38 cellular contexts compared by ENCODE assay signal in the genomic region with DNA sequence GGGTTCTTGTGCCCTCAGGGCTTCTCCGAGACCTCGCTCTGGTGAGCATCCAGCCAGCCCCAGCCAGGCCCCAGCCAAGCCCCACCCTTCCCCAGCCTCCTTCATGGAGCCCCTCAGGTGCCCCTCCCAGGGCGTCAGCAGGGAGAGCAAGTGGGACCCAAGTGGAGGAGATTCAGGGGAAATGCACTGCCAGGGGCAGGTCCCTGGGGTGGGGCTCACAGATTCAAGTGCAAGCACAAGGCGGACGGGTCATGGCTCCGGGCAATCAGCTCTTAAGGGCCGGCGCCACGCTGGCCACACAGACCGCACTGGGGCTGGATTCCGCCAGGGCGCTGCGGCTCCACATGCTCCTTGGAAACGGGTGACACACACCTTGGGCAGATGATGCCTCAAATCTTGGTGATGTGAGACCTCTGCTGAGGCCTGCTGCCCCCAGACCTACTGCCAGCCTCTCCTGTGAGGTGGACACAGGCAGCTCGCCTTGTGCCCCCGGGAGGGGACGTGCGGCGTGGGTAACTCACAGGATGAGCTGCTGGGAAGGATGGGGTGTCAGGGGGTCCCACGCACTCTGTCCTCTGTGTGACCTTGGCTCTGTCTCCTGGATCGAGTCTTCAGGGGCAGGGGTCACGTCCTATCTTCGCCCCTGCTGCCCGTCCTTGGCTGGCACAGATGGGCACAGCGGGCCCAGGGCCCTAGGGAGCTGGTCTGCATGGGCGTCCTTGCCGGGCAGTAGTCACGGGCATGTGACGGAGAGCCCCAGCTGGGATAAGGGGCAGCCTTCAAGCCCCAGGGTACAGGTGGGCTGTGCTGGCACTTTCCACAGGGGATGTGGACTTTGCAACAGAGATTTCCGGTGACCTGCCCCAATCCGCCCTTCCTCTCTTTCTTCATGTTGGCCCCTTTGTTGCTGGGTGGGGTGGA. TPM values are rescaled to one million over a fixed set of nuclear protein-coding genes. Genes with fewer than 3 reads are reported as not detected.
DNase-seq lines count a peak whose midpoint lies in the region; ATAC-seq, FAIRE-seq and TF ChIP-seq lines count a peak whose summit lies in the region.
"Had no signal": no experiment of that assay in that cellular context is flagged by ENCODE, and none has a peak within 500 bp of the region (broad histone marks: within the 10 kb centered on the region; RNA-seq: fewer than 3 reads in every experiment).

No MANE protein-coding gene starts in this region.

- TF ChIP-seq POLR2A in suprapubic skin (IDR thresholded peaks at IDR 0.05), result no peak

- H3K9me3 Mint-ChIP-seq in nephron, result no peaks in the 10 kb centered on the region
- H3K9me3 Mint-ChIP-seq: activated CD8-positive, alpha-beta T cell treated with anti-CD3 and anti-CD28 coated beads for 36 hours; activated naive CD8-positive, alpha-beta T cell treated with anti-CD3 and anti-CD28 coated beads, Interleukin-2, amount 50 U/mL, for 24 hours; activated T-helper 17 cell treated with anti-CD3 and anti-CD28 coated beads, Interleukin-2, amount 50 U/mL, for 72 hours; CD4-positive, alpha-beta T cell; dendritic cell treated with granulocyte-macrophage colony-stimulating factor and Interleukin-4, amounts not matched to agents 40 ng/mL and 50 ng/mL, for 4 days; natural killer cell; stimulated activated naive CD8-positive, alpha-beta T cell treated with anti-CD3 and anti-CD28 coated beads, Interleukin-15, Interleukin-2, amounts not matched to agents 100 ng/mL and 50 ng/mL, for 24 hours had no signal

- ATAC-seq in GM18868 (IDR thresholded peaks at IDR 0.05; ENCODE audit: unreplicated experiment) (no peak), GM18498 (IDR thresholded peaks at IDR 0.05; ENCODE audit: unreplicated experiment) (no peak)
- ATAC-seq: activated CD4-positive, alpha-beta T cell treated with anti-CD3 and anti-CD28 coated beads for 36 hours; activated CD8-positive, alpha-beta T cell treated with anti-CD3 and anti-CD28 coated beads for 36 hours; activated naive CD8-positive, alpha-beta T cell treated with anti-CD3 and anti-CD28 coated beads, Interleukin-2, amount 50 U/mL, for 24 hours; activated T-helper 17 cell treated with anti-CD3 and anti-CD28 coated beads, Interleukin-2, amount 50 U/mL, for 72 hours; foreskin keratinocyte; lower lobe of right lung; mucosa of descending colon; natural killer cell had no signal

- peaks cover 3% of the 10 kb centered on the region for H3K27me3 ChIP-seq in suprapubic skin

- peak; percentile 1 for DNase-seq in activated naive CD4-positive, alpha-beta T cell treated with Interleukin-2 at 50 U/mL for 16 hours
- DNase-seq in activated naive CD4-positive, alpha-beta T cell (lab: John Stamatoyannopoulos, UW), result no peak
- DNase-seq in suprapubic skin (ENCODE audit: low spot score in 2 of 2) (peak; percentile 53 to 74), GM19239 (ENCODE audit: insufficient read length, low spot score) (no peak)
- DNase-seq: activated CD4-positive, alpha-beta T cell treated with anti-CD3 and anti-CD28 coated beads for 36 hours; activated CD8-positive, alpha-beta memory T cell treated with anti-CD3 and anti-CD28 coated beads, Interleukin-2, amount 50 U/mL, for 48 hours; activated CD8-positive, alpha-beta T cell treated with anti-CD3 and anti-CD28 coated beads for 36 hours; activated naive CD8-positive, alpha-beta T cell treated with anti-CD3 and anti-CD28 coated beads, Interleukin-2, amount 50 U/mL, for 24 hours; caudate nucleus; DND-41; esophagus squamous epithelium; foreskin keratinocyte; heart right ventricle; IMR-90; lower lobe of right lung; natural killer cell; NCI-H1436 treated with DMSO at 0.1 percent for 48 hours; NCI-H2081 treated with DMSO at 0.1 percent for 48 hours; NCI-H226; NCI-H526 treated with DMSO at 0.1 percent for 48 hours; PC-9; right cardiac atrium; SHP77; stimulated activated CD4-positive, alpha-beta T cell treated with anti-CD3 and anti-CD28 coated beads, Interleukin-2, amount 100 ng/mL, for 24 hours; stimulated activated CD8-positive, alpha-beta memory T cell treated with anti-CD3 and anti-CD28 coated beads, Interleukin-4, amount 100 ng/mL, for 48 hours had no signal

- H3K36me3 ChIP-seq in suprapubic skin, result no peaks in the 10 kb centered on the region
- H3K36me3 ChIP-seq: esophagus squamous epithelium, heart right ventricle, lower lobe of right lung, thoracic aorta had no signal

- TF ChIP-seq CTCF in nephron (IDR thresholded peaks at IDR 0.05; ENCODE audit: unreplicated experiment in 3 of 3) (no peak), suprapubic skin (IDR thresholded peaks at IDR 0.05) (no peak)

- no peak overlapping the region for H3K4me3 ChIP-seq in suprapubic skin
- H3K4me3 ChIP-seq: esophagus squamous epithelium, heart right ventricle, lower lobe of right lung, mucosa of descending colon, PC-9, thoracic aorta had no signal

- TF ChIP-seq EP300 in suprapubic skin (IDR thresholded peaks at IDR 0.05), result no peak

- H3K36me3 Mint-ChIP-seq in nephron (ENCODE audit: low read depth), result no peaks in the 10 kb centered on the region
- H3K36me3 Mint-ChIP-seq: natural killer cell had no signal

- H3K27ac Mint-ChIP-seq in nephron, result peak overlapping the region in 2 of 3 experiments; percentile 1 to 15
- H3K27ac Mint-ChIP-seq: activated CD4-positive, alpha-beta T cell treated with anti-CD3 and anti-CD28 coated beads for 36 hours; activated CD8-positive, alpha-beta T cell treated with anti-CD3 and anti-CD28 coated beads for 36 hours; activated naive CD8-positive, alpha-beta T cell treated with anti-CD3 and anti-CD28 coated beads, Interleukin-2, amount 50 U/mL, for 24 hours; activated T-helper 17 cell treated with anti-CD3 and anti-CD28 coated beads, Interleukin-2, amount 50 U/mL, for 72 hours; CD4-positive, alpha-beta T cell; dendritic cell treated with granulocyte-macrophage colony-stimulating factor and Interleukin-4, amounts not matched to agents 40 ng/mL and 50 ng/mL, for 4 days; natural killer cell; stimulated activated naive CD8-positive, alpha-beta T cell treated with anti-CD3 and anti-CD28 coated beads, Interleukin-15, Interleukin-2, amounts not matched to agents 100 ng/mL and 50 ng/mL, for 24 hours had no signal

- H3K27ac ChIP-seq in angular gyrus (ENCODE audit: low read depth, low read length) (peak overlapping the region; percentile 15), suprapubic skin (no peak overlapping the region)
- H3K27ac ChIP-seq: esophagus squamous epithelium, foreskin keratinocyte, heart right ventricle, lower lobe of right lung, PC-9, thoracic aorta had no signal

- no peak for FAIRE-seq in GM19239 (lab: Jason Lieb, UNC)
- FAIRE-seq: A204.1, D721Med, endometrium had no signal

- 89% methylated on average over 11 of the region's 31 CpGs for WGBS in suprapubic skin

- H3K4me3 Mint-ChIP-seq in nephron, result no peak overlapping the region
- H3K4me3 Mint-ChIP-seq: activated CD4-positive, alpha-beta T cell treated with anti-CD3 and anti-CD28 coated beads for 36 hours; activated CD8-positive, alpha-beta T cell treated with anti-CD3 and anti-CD28 coated beads for 36 hours; activated naive CD8-positive, alpha-beta T cell treated with anti-CD3 and anti-CD28 coated beads, Interleukin-2, amount 50 U/mL, for 24 hours; activated T-helper 17 cell treated with anti-CD3 and anti-CD28 coated beads, Interleukin-2, amount 50 U/mL, for 72 hours; CD4-positive, alpha-beta T cell; dendritic cell treated with granulocyte-macrophage colony-stimulating factor and Interleukin-4, amounts not matched to agents 40 ng/mL and 50 ng/mL, for 4 days; natural killer cell; stimulated activated naive CD8-positive, alpha-beta T cell treated with anti-CD3 and anti-CD28 coated beads, Interleukin-15, Interleukin-2, amounts not matched to agents 100 ng/mL and 50 ng/mL, for 24 hours had no signal

- H3K4me1 Mint-ChIP-seq in nephron, result peaks cover 5% of the 10 kb centered on the region
- H3K4me1 Mint-ChIP-seq: activated CD4-positive, alpha-beta T cell treated with anti-CD3 and anti-CD28 coated beads for 36 hours; activated naive CD8-positive, alpha-beta T cell treated with anti-CD3 and anti-CD28 coated beads, Interleukin-2, amount 50 U/mL, for 24 hours; activated T-helper 17 cell treated with anti-CD3 and anti-CD28 coated beads, Interleukin-2, amount 50 U/mL, for 72 hours; natural killer cell had no signal

- no peaks in the 10 kb centered on the region for H3K9me3 ChIP-seq in suprapubic skin
- H3K9me3 ChIP-seq: esophagus squamous epithelium, heart right ventricle, lower lobe of right lung, mucosa of descending colon, thoracic aorta had no signal

- H3K27me3 Mint-ChIP-seq in nephron (ENCODE audit: low read depth), result no peaks in the 10 kb centered on the region
- H3K27me3 Mint-ChIP-seq: activated CD4-positive, alpha-beta T cell treated with anti-CD3 and anti-CD28 coated beads for 36 hours; activated CD8-positive, alpha-beta T cell treated with anti-CD3 and anti-CD28 coated beads for 36 hours; activated naive CD8-positive, alpha-beta T cell treated with anti-CD3 and anti-CD28 coated beads, Interleukin-2, amount 50 U/mL, for 24 hours; activated T-helper 17 cell treated with anti-CD3 and anti-CD28 coated beads, Interleukin-2, amount 50 U/mL, for 72 hours; CD4-positive, alpha-beta T cell; stimulated activated naive CD8-positive, alpha-beta T cell treated with anti-CD3 and anti-CD28 coated beads, Interleukin-15, Interleukin-2, amounts not matched to agents 100 ng/mL and 50 ng/mL, for 24 hours had no signal

- no peaks in the 10 kb centered on the region for H3K4me1 ChIP-seq in suprapubic skin
- H3K4me1 ChIP-seq: esophagus squamous epithelium, foreskin keratinocyte, heart right ventricle, lower lobe of right lung had no signal

RNA-seq across cellular contexts. Expression of a gene that starts 17.1 kb away (rescaled TPM):
- 1 to 10 TPM; 1.0 to 2.8 (median 1.6) TPM for total RNA-seq in suprapubic skin
- total RNA-seq: CD4-positive, alpha-beta T cell; foreskin keratinocyte; IMR-90; natural killer cell had no signal

Comparison
In these comparisons a context has a peak if more than half of its experiments do, and no peak if none do; other contexts are left out.
1. DNase-seq: peak in activated naive CD4-positive, alpha-beta T cell treated with Interleukin-2 at 50 U/mL for 16 hours (single experiment) and suprapubic skin (2 of 2); none in activated naive CD4-positive, alpha-beta T cell (0 of 4) and GM19239 (single experiment).